In genomic region chr2:192487636-192488035, GRCh38 we compare ENCODE assay signal across 22 cellular contexts.
"Had no signal": no experiment of that assay in that cellular context is flagged by ENCODE, and none has a peak within 500 bp of the region (broad histone marks: within the 10 kb centered on the region; RNA-seq: fewer than 3 reads in every experiment).

No MANE protein-coding gene starts in this region.

- ATAC-seq: activated CD8-positive, alpha-beta memory T cell treated with anti-CD3 and anti-CD28 coated beads, Interleukin-2, amount 10 ng/mL, durations not matched to agents 7 days and 5 days; activated T-cell treated with anti-CD3 and anti-CD28 coated beads, Interleukin-2, amount 50 U/mL, for 4 hours; PC-3; T-helper 17 cell had no signal

- DNase-seq: activated B cell treated with CpG ODN at 0.5 μM for 24 hours; activated CD4-positive, alpha-beta T cell treated with anti-CD3 and anti-CD28 coated beads for 1 hour; activated CD4-positive, alpha-beta T cell treated with anti-CD3 and anti-CD28 coated beads, Interleukin-2, amount 10 ng/mL, durations not matched to agents 24 days and 14 days; activated CD4-positive, alpha-beta T cell treated with anti-CD3 and anti-CD28 coated beads, Interleukin-2, amount 50 U/mL, for 48 hours; activated CD8-positive, alpha-beta memory T cell treated with anti-CD3 and anti-CD28 coated beads, Interleukin-2, amount 10 ng/mL, durations not matched to agents 7 days and 5 days; activated effector memory CD4-positive, alpha-beta T cell treated with anti-CD3 and anti-CD28 coated beads, Interleukin-2, amount 50 U/mL, for 16 hours; activated naive CD4-positive, alpha-beta T cell treated with Interleukin-2 at 50 U/mL for 16 hours; activated T-cell treated with anti-CD3 and anti-CD28 coated beads, Interleukin-2, amount 50 U/mL, for 4 hours; amygdala; Kasumi-1; KBM-7; NCI-H1092 treated with DMSO at 0.1 percent for 48 hours; NCI-H1436; NCI-H187; NCI-H2081; NCI-H510A treated with DMSO at 0.1 percent for 48 hours; NCI-H69; PC-3; SIG-M5; T-helper 17 cell; T-helper 9 cell had no signal

- FAIRE-seq: astrocyte had no signal
